In genomic region chr12:31326689-31327659, GRCh38 we compare ENCODE assay signal across 8 cellular contexts. TPM values are rescaled to one million over a fixed set of nuclear protein-coding genes. Genes with fewer than 3 reads are reported as not detected.
A peak's percentile ranks its signal among the peaks of the same experiment; 100 is the strongest.
DNase-seq lines count a peak whose midpoint lies in the region; ATAC-seq, FAIRE-seq and TF ChIP-seq lines count a peak whose summit lies in the region.

No MANE protein-coding gene starts in this region.

- no peaks in the 10 kb centered on the region for H3K36me3 ChIP-seq in PC-9 (ENCODE audit: low read depth)
- H3K36me3 ChIP-seq in fibroblast of lung (ENCODE audit: control insufficient read depth, insufficient read depth, low read length) = no peaks in the 10 kb centered on the region
- no peaks in the 10 kb centered on the region for H3K36me3 ChIP-seq in rectal smooth muscle tissue (ENCODE audit: control insufficient read depth, insufficient read depth, low read length)

- ATAC-seq in GM18870 (IDR thresholded peaks at IDR 0.05; ENCODE audit: unreplicated experiment) (no peak), HG02870 (IDR thresholded peaks at IDR 0.05; ENCODE audit: unreplicated experiment) (no peak)

- H3K27me3 ChIP-seq in PC-9 (ENCODE audit: insufficient read depth, low read depth) = no peaks in the 10 kb centered on the region
- H3K27me3 ChIP-seq in fibroblast of lung (ENCODE audit: control insufficient read depth, insufficient read depth, low read length) = peaks cover 3% of the 10 kb centered on the region
- H3K27me3 ChIP-seq in rectal smooth muscle tissue (ENCODE audit: control insufficient read depth, insufficient read depth, low read length) = no peaks in the 10 kb centered on the region

- BruUV-seq in PC-9 (replicated peaks; lab: Mats Ljungman, UMichigan) = no TSS peak

- CTCF ChIA-PET in PC-9 (lab: Charles Lee) = no interaction called here

- H3K27ac ChIP-seq in PC-9 = no peak overlapping the region
- no peak overlapping the region for H3K27ac ChIP-seq in fibroblast of lung (ENCODE audit: insufficient read depth, low read length)
- peak overlapping the region; percentile 63 for H3K27ac ChIP-seq in rectal smooth muscle tissue (ENCODE audit: low read depth, low read length)

- no peaks in the 10 kb centered on the region for H3K9me2 ChIP-seq in PC-9 (ENCODE audit: insufficient read depth)

- H3K4me3 ChIP-seq in GM12864 (ENCODE audit: low read depth, low read length) = peak overlapping the region; percentile 90
- H3K4me3 ChIP-seq in PC-9 = peak overlapping the region; percentile 91
- peak overlapping the region; percentile 69 to 79 (median 73) for H3K4me3 ChIP-seq in fibroblast of lung (replicated peaks in 1 of 4; ENCODE audit: control extremely low read depth in 1 of 4, insufficient read depth in 1 of 4, low read depth in 3 of 4, low read length in 4 of 4)
- peak overlapping the region; percentile 70 for H3K4me3 ChIP-seq in rectal smooth muscle tissue (ENCODE audit: low read length)

- FAIRE-seq in HTR-8/SVneo (lab: Jason Lieb, UNC) = no peak

- peaks cover 39% of the 10 kb centered on the region for H3K79me2 ChIP-seq in PC-9 (ENCODE audit: low read depth)
- H3K79me2 ChIP-seq in fibroblast of lung (ENCODE audit: control insufficient read depth, insufficient read depth, low read length) = peaks cover 19% of the 10 kb centered on the region

- TF ChIP-seq CTCF in GM12864 (IDR thresholded peaks at IDR 0.05; ENCODE audit: low read depth, low read length, missing control alignments) (no peak), PC-9 (conservative IDR thresholded peaks at IDR 0.05) (no peak), fibroblast of lung (conservative IDR thresholded peaks at IDR 0.05 in 1 of 2, IDR thresholded peaks at IDR 0.05 in 1 of 2; ENCODE audit: low read depth in 1 of 2, low read length in 2 of 2) (no peak)

- H3F3A ChIP-seq in PC-9 (ENCODE audit: insufficient read depth, low read depth) = peaks cover 12% of the 10 kb centered on the region; the same call in 1 of the 2 replicates

- intact Hi-C loops in PC-9 (cut with micrococcal nuclease; ENCODE audit: unreplicated experiment) = loop anchor here (1.0 to 10.0 kb wide), 7 partner anchors 36 to 1568 kb away; partner anchors contain the start of gene PKP2

- H3K9me3 ChIP-seq in PC-9 (ENCODE audit: insufficient read depth, low read depth) (no peaks in the 10 kb centered on the region), fibroblast of lung (ENCODE audit: control insufficient read depth, insufficient read depth, low read depth, low read length) (no peaks in the 10 kb centered on the region)

- DNase-seq in GM12864 (ENCODE audit: low read depth) = no peak
- no peak for DNase-seq in PC-9
- peak; percentile 16 to 43 for DNase-seq in fibroblast of lung (ENCODE audit: low read depth in 2 of 2)
- no peak for DNase-seq in HTR-8/SVneo (ENCODE audit: insufficient read length, low spot score)
- DNase-seq in AG20443 (ENCODE audit: low spot score) = no peak

- H3K4me2 ChIP-seq in PC-9 (peak overlapping the region; percentile 82), fibroblast of lung (ENCODE audit: extremely low read depth, insufficient read depth, low read length) (peak overlapping the region; percentile 92)

- peak overlapping the region; percentile 86 for H2AFZ ChIP-seq in PC-9
- peak overlapping the region; percentile 39 for H2AFZ ChIP-seq in fibroblast of lung (ENCODE audit: low read length)

- H4K20me1 ChIP-seq in PC-9 (ENCODE audit: insufficient read depth) (peaks cover 8% of the 10 kb centered on the region), fibroblast of lung (ENCODE audit: control insufficient read depth, extremely low read depth, insufficient read depth, low read length) (no peaks in the 10 kb centered on the region)

- no peak overlapping the region for H3K9ac ChIP-seq in fibroblast of lung (ENCODE audit: insufficient read depth, low read length)
- H3K9ac ChIP-seq in rectal smooth muscle tissue (ENCODE audit: low read length) = peak overlapping the region; percentile 33

- H3K4me1 ChIP-seq in PC-9 (replicated peaks; ENCODE audit: insufficient read depth) = peaks cover 16% of the 10 kb centered on the region
- H3K4me1 ChIP-seq in fibroblast of lung (ENCODE audit: control insufficient read depth, extremely low read depth, insufficient read depth, low read length) = no peaks in the 10 kb centered on the region
- H3K4me1 ChIP-seq in rectal smooth muscle tissue (ENCODE audit: control insufficient read depth, insufficient read depth, low read length) = peaks cover under 1% of the 10 kb centered on the region

- POLR2A ChIA-PET in PC-9 (lab: Charles Lee; ENCODE audit: unreplicated experiment) = interaction anchor here (0.5 to 1.0 kb wide), 11 partner anchors 11 to 1116 kb away, joined by 3 to 46 read pairs (median 7); no protein-coding TSS in a partner anchor

RNA-seq across cellular contexts. Expression of gene SINHCAF, which starts 1.0 kb away (rescaled TPM):
- total RNA-seq in PC-9 (2021) (146 and 152 TPM in 2 replicates), fibroblast of lung (13.2 and 14.4 TPM in 2 replicates)
- polyA plus RNA-seq in fibroblast of lung = 12.3 and 16.4 TPM in 2 replicates
- 6.2 and 9.5 TPM in 2 replicates for polyA plus RNA-seq in fibroblast of lung (2012)
- 0.89 and 4.7 TPM in 2 replicates for polyA minus RNA-seq in fibroblast of lung (ENCODE audit: low replicate concordance)

Comparison
In these comparisons a context has a peak if more than half of its experiments do, and no peak if none do; other contexts are left out.
1. DNase-seq: peak in fibroblast of lung (2 of 2); none in GM12864 (single experiment), PC-9 (0 of 2), HTR-8/SVneo (single experiment) and AG20443 (single experiment).
2. Peak in every context shown above with its lines, with median percentiles within 50 percentile points of each other: H3K4me3 ChIP-seq.